ENCODE assay signal across 8 cellular contexts in genomic region chr13:77751513-77752456, GRCh38. TPM values are rescaled to one million over a fixed set of nuclear protein-coding genes. Genes with fewer than 3 reads are reported as not detected.
DNase-seq lines count a peak whose midpoint lies in the region; ATAC-seq and TF ChIP-seq lines count a peak whose summit lies in the region.

No MANE protein-coding gene starts in this region.

- H3K27me3 ChIP-seq in lung (ENCODE audit: control insufficient read depth, insufficient read depth) (no peaks in the 10 kb centered on the region), testis (no peaks in the 10 kb centered on the region)

- no peaks in the 10 kb centered on the region for H3K4me1 ChIP-seq in lung (ENCODE audit: control insufficient read depth in 2 of 2, insufficient read depth in 2 of 2, low read length in 2 of 2)
- H3K4me1 ChIP-seq in testis: peaks cover 4% of the 10 kb centered on the region

- WGBS in lung, 2 donors: 55 to 64% methylated on average over 5 of the region's 5 CpGs
- 49 to 52% methylated on average over 5 of the region's 5 CpGs for WGBS in testis, 2 donors

- in situ Hi-C loops in GM13976 (cut with MboI; ENCODE audit: low sequenced_read_pairs, unreplicated experiment): no loop called here

- ATAC-seq in HG02840 (IDR thresholded peaks at IDR 0.05; ENCODE audit: low FRiP score, unreplicated experiment) (peak; percentile 74), lung (ENCODE audit: insufficient read depth, low FRiP score) (peak; percentile 45)

- H3K27ac ChIP-seq in VCaP (no peak overlapping the region), lung (ENCODE audit: low read depth in 1 of 2, low read length in 1 of 2) (no peak overlapping the region), testis (peak overlapping the region in 1 of 2 donors; percentile 51)

- H3K9me3 ChIP-seq in lung (ENCODE audit: control insufficient read depth in 2 of 2, insufficient read depth in 1 of 2, low read length in 1 of 2) (no peaks in the 10 kb centered on the region), testis (no peaks in the 10 kb centered on the region)

- TF ChIP-seq CTCF in AG09319 (IDR thresholded peaks at IDR 0.05; ENCODE audit: low read depth, low read length) (peak; percentile 87), GM13976 (IDR thresholded peaks at IDR 0.05; ENCODE audit: borderline replicate concordance, control extremely low read depth, extremely low read depth, insufficient read depth, missing control alignments) (peak; percentile 64), VCaP (conservative IDR thresholded peaks at IDR 0.05) (peak; percentile 89), lung (IDR thresholded peaks at IDR 0.05; ENCODE audit: control extremely low read depth, extremely low read depth) (peak; percentile 60), testis (IDR thresholded peaks at IDR 0.05) (peak; percentile 58 to 74 (median 71))

- peak; percentile 11 for DNase-seq in AG09319 (ENCODE audit: extremely low read depth, low read depth)
- no peak for DNase-seq in GM13976 (ENCODE audit: low spot score)
- DNase-seq in NCI-H1105 treated with DMSO at 0.1 percent for 48 hours (lab: John Stamatoyannopoulos, UW): peak; percentile 18
- DNase-seq in dermis microvascular lymphatic vessel endothelial cell (ENCODE audit: low read depth in 2 of 2): peak; percentile 52 to 55
- DNase-seq in lung (ENCODE audit: low spot score): no peak
- peak; percentile 55 for DNase-seq in testis

- no peak overlapping the region for H3K4me3 ChIP-seq in lung
- H3K4me3 ChIP-seq in testis: no peak overlapping the region

- intact Hi-C loops in testis (cut with DNase I; ENCODE audit: low total_unique reads): no loop called here

- no peak for TF ChIP-seq POLR2A in testis (IDR thresholded peaks at IDR 0.05)

- H3K36me3 ChIP-seq in lung (ENCODE audit: control insufficient read depth in 2 of 2, insufficient read depth in 2 of 2, low read length in 2 of 2): peaks cover 0 to 5% of the 10 kb centered on the region in 2 donors
- no peaks in the 10 kb centered on the region for H3K36me3 ChIP-seq in testis (ENCODE audit: low read depth, missing control alignments)

RNA-seq across cellular contexts. Expression of gene SLAIN1, which starts 54.3 kb away (rescaled TPM):
- total RNA-seq in dermis microvascular lymphatic vessel endothelial cell (5.1 and 8.0 TPM in 2 replicates), lung (10 to 100 TPM; 13.3 to 44.7 TPM), testis (100 to 1,000 TPM; 114 to 149 TPM)
- polyA plus RNA-seq in lung (10 to 100 TPM in 1 of 2 donors, 1 to 10 TPM in 1; 7.6 to 11.4 TPM), testis (ENCODE audit: insufficient read depth, low read depth, low replicate concordance) (73.1 TPM)

Comparison
In these comparisons a context has a peak if more than half of its experiments do, and no peak if none do; other contexts are left out.
1. DNase-seq: peak in AG09319 (single experiment), NCI-H1105 treated with DMSO at 0.1 percent for 48 hours (single experiment), dermis microvascular lymphatic vessel endothelial cell (2 of 2) and testis (single experiment); none in GM13976 (single experiment) and lung (single experiment).
2. Peak in every context shown above with its lines, with median percentiles within 50 percentile points of each other: CTCF ChIP-seq.